Comparison of ENCODE assay signal across 11 cellular contexts in the genomic region with DNA sequence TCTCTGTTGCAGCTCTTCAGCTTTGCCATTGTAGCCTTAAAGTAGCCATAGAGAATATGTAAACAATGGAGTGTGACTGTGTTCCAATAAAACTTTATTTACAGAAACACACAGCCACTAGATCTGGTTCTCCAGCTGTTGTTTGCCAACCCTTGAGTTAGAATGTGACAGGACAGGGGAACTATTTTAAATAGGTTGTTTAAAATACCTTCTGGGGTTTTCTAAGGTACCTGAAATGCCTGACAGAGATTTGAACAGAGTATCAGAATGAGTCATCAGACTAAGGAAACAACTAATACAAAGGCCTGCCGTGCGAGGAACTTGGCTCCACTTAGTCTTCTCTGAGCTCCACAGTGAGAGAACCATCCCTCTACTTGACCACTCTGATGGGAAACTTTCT.
DNase-seq lines count a peak whose midpoint lies in the region; ATAC-seq, FAIRE-seq and TF ChIP-seq lines count a peak whose summit lies in the region.
"Had no signal": no experiment of that assay in that cellular context is flagged by ENCODE, and none has a peak within 500 bp of the region (broad histone marks: within the 10 kb centered on the region; RNA-seq: fewer than 3 reads in every experiment).

No MANE protein-coding gene starts in this region.

- H3K27ac ChIP-seq in A549, result no peak overlapping the region
- no peak overlapping the region for H3K27ac ChIP-seq in tibial artery

- H3K4me2 ChIP-seq in A549, result no peak overlapping the region

- H3K4me3 ChIP-seq in A549, result no peak overlapping the region
- no peak overlapping the region for H3K4me3 ChIP-seq in astrocyte of the cerebellum (ENCODE audit: low read depth, low read length)
- no peak overlapping the region for H3K4me3 ChIP-seq in tibial artery

- POLR2A ChIA-PET in A549 (lab: Yijun Ruan, JAX), result no interaction called here

- no peak for TF ChIP-seq POLR2A in A549 (IDR thresholded peaks at IDR 0.05; ENCODE audit: low read length)

- H3K4me1 ChIP-seq in A549, result peaks cover 4% of the 10 kb centered on the region; the same call in 1 of the 3 replicates
- no peaks in the 10 kb centered on the region for H3K4me1 ChIP-seq in tibial artery

- peak in 1 of 2 experiments; percentile 12 for DNase-seq in A549 (ENCODE audit: low read depth in 1 of 2, low spot score in 1 of 2)
- peak; percentile 14 for DNase-seq in GM19239 (ENCODE audit: insufficient read length, low spot score)
- DNase-seq in astrocyte of the cerebellum (ENCODE audit: low read depth), result peak; percentile 66
- no peak for DNase-seq in tibial artery
- no peak for DNase-seq in CD14-positive monocyte (ENCODE audit: low spot score)
- DNase-seq in cortex of kidney (lab: John Stamatoyannopoulos, UW), result no peak
- DNase-seq in endothelial cell (ENCODE audit: low spot score), result no peak
- DNase-seq: CD8-positive, alpha-beta memory T cell; hippocampal formation; NCI-H187 treated with DMSO at 0.1 percent for 48 hours had no signal

- in situ Hi-C loops in astrocyte of the cerebellum (cut with HindIII; ENCODE audit: low sequenced_read_pairs), result no loop called here

- H3K27me3 Mint-ChIP-seq in CD14-positive monocyte (ENCODE audit: low read depth in 3 of 3), result no peaks in the 10 kb centered on the region
- H3K27me3 Mint-ChIP-seq in endothelial cell (ENCODE audit: unreplicated experiment), result peaks cover 2% of the 10 kb centered on the region
- H3K27me3 Mint-ChIP-seq: CD8-positive, alpha-beta memory T cell had no signal

- CTCF ChIA-PET in A549 (lab: Yijun Ruan, JAX), result interaction anchor here (0.5 kb wide), 1 partner anchor 9 kb away, joined by 4 read pairs; no protein-coding TSS in a partner anchor

- H3K9me3 Mint-ChIP-seq in CD14-positive monocyte, result no peaks in the 10 kb centered on the region
- H3K9me3 Mint-ChIP-seq in endothelial cell (ENCODE audit: unreplicated experiment), result no peaks in the 10 kb centered on the region
- H3K9me3 Mint-ChIP-seq: CD8-positive, alpha-beta memory T cell had no signal

- TF ChIP-seq CTCF in A549 (IDR thresholded peaks at IDR 0.05) (no peak), astrocyte of the cerebellum (IDR thresholded peaks at IDR 0.05; ENCODE audit: low read depth, low read length, missing control alignments) (no peak), tibial artery (IDR thresholded peaks at IDR 0.05) (no peak), CD14-positive monocyte (IDR thresholded peaks at IDR 0.05) (no peak), endothelial cell (IDR thresholded peaks at IDR 0.05; ENCODE audit: unreplicated experiment) (no peak)

- ATAC-seq in A549, result peak in 1 of 2 experiments; percentile 62; a peak in 3 of 6 replicates
- ATAC-seq in HG03039 (IDR thresholded peaks at IDR 0.05; ENCODE audit: unreplicated experiment), result peak; percentile 100

- H3K27ac Mint-ChIP-seq in CD14-positive monocyte (no peak overlapping the region), endothelial cell (ENCODE audit: unreplicated experiment) (no peak overlapping the region)

- H3K36me3 Mint-ChIP-seq in CD14-positive monocyte (peaks cover 64 to 76% of the 10 kb centered on the region in 2 donors), endothelial cell (ENCODE audit: low read depth, unreplicated experiment) (peaks cover 6% of the 10 kb centered on the region)

- H3K4me1 Mint-ChIP-seq in CD14-positive monocyte (no peaks in the 10 kb centered on the region), endothelial cell (ENCODE audit: unreplicated experiment) (peaks cover 6% of the 10 kb centered on the region)
- H3K4me1 Mint-ChIP-seq: CD8-positive, alpha-beta memory T cell had no signal

- H3K4me3 Mint-ChIP-seq in CD14-positive monocyte (no peak overlapping the region), endothelial cell (ENCODE audit: unreplicated experiment) (no peak overlapping the region)
- H3K4me3 Mint-ChIP-seq: CD8-positive, alpha-beta memory T cell had no signal

- no peaks in the 10 kb centered on the region for H3K27me3 ChIP-seq in tibial artery

- no peak for FAIRE-seq in A549 (lab: Jason Lieb, UNC)
- FAIRE-seq in GM19239 (lab: Jason Lieb, UNC), result peak; percentile 91

- H3K36me3 ChIP-seq in tibial artery, result peaks cover 34 to 46% (median 35%) of the 10 kb centered on the region in 3 donors

- 45% methylated on average over 2 of the region's 2 CpGs for WGBS in A549 (ENCODE audit: missing lambda C conversion rate)

- intact Hi-C loops in tibial artery (cut with DNase I; ENCODE audit: low total_unique reads), result no loop called here
- intact Hi-C loops in CD14-positive monocyte (cut with micrococcal nuclease), result no loop called here

- no peak for TF ChIP-seq EP300 in A549 (IDR thresholded peaks at IDR 0.05)

- no peak for TF ChIP-seq RAD21 in A549 (conservative IDR thresholded peaks at IDR 0.05 in 1 of 2, IDR thresholded peaks at IDR 0.05 in 1 of 2)

- H3K9me3 ChIP-seq in A549 (no peaks in the 10 kb centered on the region), tibial artery (no peaks in the 10 kb centered on the region)

TF ChIP-seq in A549, 52 proteins besides CTCF, POLR2A, EP300 and RAD21:
- TF ChIP-seq FOSL2 (IDR thresholded peaks at IDR 0.05) (no peak), FOSL2 (CRISPR knock-in tag; IDR thresholded peaks at IDR 0.05) (peak; percentile 64), SMC3 (IDR thresholded peaks at IDR 0.05) (no peak), POLR2AphosphoS2 (conservative IDR thresholded peaks at IDR 0.05; ENCODE audit: low read length) (no peak)
- TF ChIP-seq, protein P1, sequence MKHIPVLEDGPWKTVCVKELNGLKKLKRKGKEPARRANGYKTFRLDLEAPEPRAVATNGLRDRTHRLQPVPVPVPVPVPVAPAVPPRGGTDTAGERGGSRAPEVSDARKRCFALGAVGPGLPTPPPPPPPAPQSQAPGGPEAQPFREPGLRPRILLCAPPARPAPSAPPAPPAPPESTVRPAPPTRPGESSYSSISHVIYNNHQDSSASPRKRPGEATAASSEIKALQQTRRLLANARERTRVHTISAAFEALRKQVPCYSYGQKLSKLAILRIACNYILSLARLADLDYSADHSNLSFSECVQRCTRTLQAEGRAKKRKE (CRISPR knock-in tag; IDR thresholded peaks at IDR 0.05; ENCODE audit: low read depth), result no peak

Comparison
In these comparisons a context has a peak if more than half of its experiments do, and no peak if none do; other contexts are left out.
1. DNase-seq: peak in GM19239 (single experiment) and astrocyte of the cerebellum (single experiment); none in tibial artery (0 of 2), CD14-positive monocyte (single experiment), cortex of kidney (single experiment) and endothelial cell (single experiment).